In genomic region chr9:27386759-27387158, GRCh38 we compare ENCODE assay signal across 15 cellular contexts.
DNase-seq lines count a peak whose midpoint lies in the region; ATAC-seq, FAIRE-seq and TF ChIP-seq lines count a peak whose summit lies in the region.
"Had no signal": no experiment of that assay in that cellular context is flagged by ENCODE, and none has a peak within 500 bp of the region (broad histone marks: within the 10 kb centered on the region; RNA-seq: fewer than 3 reads in every experiment).

No MANE protein-coding gene starts in this region.

- peak; percentile 44 for ATAC-seq in GM21717 (IDR thresholded peaks at IDR 0.05; ENCODE audit: unreplicated experiment)
- ATAC-seq in SK-N-SH treated with all-trans-retinoic acid at 6 μM for 48 hours = no peak

- TF ChIP-seq CTCF in OCI-LY7 (conservative IDR thresholded peaks at IDR 0.05; ENCODE audit: low read length) = no peak
- TF ChIP-seq CTCF in keratinocyte (optimal IDR thresholded peaks at IDR 0.05 in 1 of 3, IDR thresholded peaks at IDR 0.05 in 1 of 3, conservative IDR thresholded peaks at IDR 0.05 in 1 of 3; ENCODE audit: extremely low read depth in 1 of 3, insufficient read depth in 2 of 3, low read length in 3 of 3) = no peak

- CTCF ChIA-PET in OCI-LY7 (lab: Charles Lee; ENCODE audit: unreplicated experiment) = no interaction called here

- no peaks in the 10 kb centered on the region for H3K27me3 ChIP-seq in keratinocyte (ENCODE audit: control insufficient read depth, extremely low read depth, insufficient read depth, low read length)
- H3K27me3 ChIP-seq: neutrophil, testis had no signal

- H3K36me3 ChIP-seq in OCI-LY7 (ENCODE audit: insufficient read depth, low read length) (no peaks in the 10 kb centered on the region), keratinocyte (ENCODE audit: control insufficient read depth in 2 of 2, extremely low read depth in 1 of 2, insufficient read depth in 2 of 2, low read length in 2 of 2) (peaks cover 0 to 4% of the 10 kb centered on the region in 2 experiments)
- H3K36me3 ChIP-seq: neutrophil had no signal

- peaks cover 52% of the 10 kb centered on the region for H3K4me1 ChIP-seq in OCI-LY7 (ENCODE audit: insufficient read depth, low read length, poor library complexity, severe bottlenecking)
- H3K4me1 ChIP-seq in keratinocyte (ENCODE audit: control insufficient read depth, extremely low read depth, insufficient read depth, low read length) = peaks cover 64% of the 10 kb centered on the region
- H3K4me1 ChIP-seq: testis had no signal

- H3K79me2 ChIP-seq in OCI-LY7 (ENCODE audit: insufficient read depth, low read depth, low read length) = no peaks in the 10 kb centered on the region
- peaks cover 45% of the 10 kb centered on the region for H3K79me2 ChIP-seq in keratinocyte (ENCODE audit: control insufficient read depth, insufficient read depth, low read length)

- no peak for DNase-seq in OCI-LY7 (ENCODE audit: low spot score)
- no peak for DNase-seq in keratinocyte (ENCODE audit: low read depth, low spot score)
- peak; percentile 63 for DNase-seq in renal cortical epithelial cell (ENCODE audit: low read depth)
- no peak for DNase-seq in NOMO-1 treated with dmso at 0.1 percent for 144 hours (lab: John Stamatoyannopoulos, UW; ENCODE audit: unreplicated experiment)
- no peak for DNase-seq in stimulated activated CD4-positive, alpha-beta T cell treated with anti-CD3 and anti-CD28 coated beads, Interleukin-4, amount 100 ng/mL, for 1 hour
- DNase-seq: activated CD4-positive, alpha-beta T cell treated with anti-CD3 and anti-CD28 coated beads, Interleukin-2, amount 10 ng/mL, durations not matched to agents 7 days and 5 days; kidney; MM.1S; NCI-H1930; PC-9; testis had no signal

- H3K9me1 ChIP-seq in keratinocyte (ENCODE audit: control insufficient read depth, extremely low read depth, insufficient read depth, low read length) = peaks cover 2% of the 10 kb centered on the region

- H3K9me2 ChIP-seq in OCI-LY7 (ENCODE audit: insufficient read depth, low read length) = no peaks in the 10 kb centered on the region

- intact Hi-C loops in OCI-LY7 (cut with micrococcal nuclease; ENCODE audit: unreplicated experiment) = no loop called here

- H3K4me3 ChIP-seq in OCI-LY7 (ENCODE audit: low read depth, low read length, poor library complexity, severe bottlenecking) = no peak overlapping the region
- no peak overlapping the region for H3K4me3 ChIP-seq in keratinocyte (ENCODE audit: control insufficient read depth in 2 of 3, extremely low read depth in 1 of 3, insufficient read depth in 2 of 3, low read depth in 1 of 3, low read length in 3 of 3)
- H3K4me3 ChIP-seq: PC-9, SK-N-MC, testis had no signal

- H4K20me1 ChIP-seq in OCI-LY7 (ENCODE audit: insufficient read depth, low read length) = peaks cover 9% of the 10 kb centered on the region; the same call in 1 of the 2 replicates
- H4K20me1 ChIP-seq in keratinocyte (ENCODE audit: control insufficient read depth, extremely low read depth, insufficient read depth, low read length) = no peaks in the 10 kb centered on the region

- no peak overlapping the region for H2AFZ ChIP-seq in OCI-LY7 (ENCODE audit: low read length)
- H2AFZ ChIP-seq in keratinocyte (ENCODE audit: control insufficient read depth, low read length) = no peak overlapping the region
- H2AFZ ChIP-seq: PC-9 had no signal

- H3K9me3 ChIP-seq in OCI-LY7 (ENCODE audit: low read length) = no peaks in the 10 kb centered on the region
- H3K9me3 ChIP-seq in keratinocyte (ENCODE audit: control insufficient read depth, low read depth, low read length) = no peaks in the 10 kb centered on the region
- H3K9me3 ChIP-seq: neutrophil, testis had no signal

- H3K4me2 ChIP-seq in OCI-LY7 (ENCODE audit: low read length) = peak overlapping the region; percentile 54
- H3K4me2 ChIP-seq in keratinocyte (ENCODE audit: control insufficient read depth, extremely low read depth, insufficient read depth, low read depth, low read length) = peak overlapping the region; percentile 43
- H3K4me2 ChIP-seq: PC-9 had no signal

- FAIRE-seq in keratinocyte (lab: Jason Lieb, UNC) = peak; percentile 69
- FAIRE-seq: kidney had no signal

- dilution Hi-C loops in keratinocyte (cut with MboI; ENCODE audit: extremely low pct_ligation_motif_present, low sequenced_read_pairs) = no loop called here

- BruUV-seq in OCI-LY7 (replicated peaks; lab: Mats Ljungman, UMichigan) = no TSS peak

- no peak overlapping the region for H3K9ac ChIP-seq in keratinocyte (ENCODE audit: control insufficient read depth, extremely low read depth, insufficient read depth, low read length)

- H3K27ac ChIP-seq in OCI-LY7 (ENCODE audit: low read depth, low read length, poor library complexity, severe bottlenecking) (no peak overlapping the region), keratinocyte (ENCODE audit: control insufficient read depth, insufficient read depth, low read length) (peak overlapping the region; percentile 3)
- H3K27ac ChIP-seq: neutrophil, PC-9, SK-N-MC, testis had no signal

- POLR2A ChIA-PET in OCI-LY7 (lab: Charles Lee) = interaction anchor here (0.7 to 1.3 kb wide), 4 partner anchors 9 to 20 kb away, joined by 3 to 5 read pairs (median 3); no protein-coding TSS in a partner anchor

TF ChIP-seq in SK-N-SH treated with all-trans-retinoic acid at 6 μM for 48 hours, 23 proteins besides CTCF, POLR2A, EP300 and RAD21 (continues in another document):
- TF ChIP-seq ZFP3 (CRISPR knock-in tag; IDR thresholded peaks at IDR 0.05) (no peak), BACH2 (CRISPR knock-in tag; IDR thresholded peaks at IDR 0.05; ENCODE audit: borderline replicate concordance) (no peak), ZC3H10 (CRISPR knock-in tag; IDR thresholded peaks at IDR 0.05) (no peak), TSHZ2 (CRISPR knock-in tag; IDR thresholded peaks at IDR 0.05) (no peak), ARNTL (CRISPR knock-in tag; IDR thresholded peaks at IDR 0.05; ENCODE audit: borderline replicate concordance, low read depth) (no peak), PATZ1 (CRISPR knock-in tag; IDR thresholded peaks at IDR 0.05; ENCODE audit: borderline replicate concordance) (no peak), ESRRG (CRISPR knock-in tag; IDR thresholded peaks at IDR 0.05) (no peak)
- TF ChIP-seq, protein P1, sequence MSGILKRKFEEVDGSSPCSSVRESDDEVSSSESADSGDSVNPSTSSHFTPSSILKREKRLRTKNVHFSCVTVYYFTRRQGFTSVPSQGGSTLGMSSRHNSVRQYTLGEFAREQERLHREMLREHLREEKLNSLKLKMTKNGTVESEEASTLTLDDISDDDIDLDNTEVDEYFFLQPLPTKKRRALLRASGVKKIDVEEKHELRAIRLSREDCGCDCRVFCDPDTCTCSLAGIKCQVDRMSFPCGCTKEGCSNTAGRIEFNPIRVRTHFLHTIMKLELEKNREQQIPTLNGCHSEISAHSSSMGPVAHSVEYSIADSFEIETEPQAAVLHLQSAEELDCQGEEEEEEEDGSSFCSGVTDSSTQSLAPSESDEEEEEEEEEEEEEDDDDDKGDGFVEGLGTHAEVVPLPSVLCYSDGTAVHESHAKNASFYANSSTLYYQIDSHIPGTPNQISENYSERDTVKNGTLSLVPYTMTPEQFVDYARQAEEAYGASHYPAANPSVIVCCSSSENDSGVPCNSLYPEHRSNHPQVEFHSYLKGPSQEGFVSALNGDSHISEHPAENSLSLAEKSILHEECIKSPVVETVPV (CRISPR knock-in tag; IDR thresholded peaks at IDR 0.05) = no peak
